ENCODE assay signal across 22 cellular contexts in genomic region chrX:20410540-20410939, GRCh38.
DNase-seq lines count a peak whose midpoint lies in the region; ATAC-seq and TF ChIP-seq lines count a peak whose summit lies in the region.
"Had no signal": no experiment of that assay in that cellular context is flagged by ENCODE, and none has a peak within 500 bp of the region (broad histone marks: within the 10 kb centered on the region; RNA-seq: fewer than 3 reads in every experiment).

No MANE protein-coding gene starts in this region.

- POLR2A ChIA-PET in activated CD4-positive, alpha-beta memory T cell treated with anti-CD3 and anti-CD28 coated beads, Interleukin-2, amount 10 ng/mL, durations not matched to agents 7 days and 5 days (lab: Charles Lee) = no interaction called here
- POLR2A ChIA-PET in activated CD4-positive, alpha-beta memory T cell treated with anti-CD3 and anti-CD28 coated beads for 36 hours (lab: Charles Lee) = no interaction called here
- POLR2A ChIA-PET in CD8-positive, alpha-beta T cell (lab: Charles Lee) = no interaction called here
- POLR2A ChIA-PET in naive thymus-derived CD8-positive, alpha-beta T cell (lab: Charles Lee) = no interaction called here

- 0 out of 2 replicates have a peak overlapping the region, but pooled peaks have one; percentile 20 for H2AFZ ChIP-seq in Loucy (ENCODE audit: low read length)

- H3K27me3 ChIP-seq in CD8-positive, alpha-beta T cell (ENCODE audit: insufficient read depth, low read length) = no peaks in the 10 kb centered on the region
- no peaks in the 10 kb centered on the region for H3K27me3 ChIP-seq in Loucy (ENCODE audit: insufficient read depth, low read length, poor library complexity, severe bottlenecking)
- H3K27me3 ChIP-seq: BLaER1 treated with 17β-estradiol and CSF1 and Interleukin-3, amounts not matched to agents 10 nM and 100 nM had no signal

- H3K9ac ChIP-seq in Loucy (ENCODE audit: low read depth, low read length, poor library complexity, severe bottlenecking) = no peak overlapping the region
- H3K9ac ChIP-seq: BLaER1 treated with 17β-estradiol and CSF1 and Interleukin-3, amounts not matched to agents 10 nM and 100 nM had no signal

- H3F3A ChIP-seq in Loucy (ENCODE audit: low read depth) = no peaks in the 10 kb centered on the region; the same call in 1 of the 2 replicates

- no peak for TF ChIP-seq CTCF in CD8-positive, alpha-beta T cell (IDR thresholded peaks at IDR 0.05)
- no peak for TF ChIP-seq CTCF in Loucy (conservative IDR thresholded peaks at IDR 0.05; ENCODE audit: low read length)
- no peak for TF ChIP-seq CTCF in GM13977 (IDR thresholded peaks at IDR 0.05; ENCODE audit: extremely low read depth, insufficient read depth, missing control alignments)

- no peaks in the 10 kb centered on the region for H3K9me3 Mint-ChIP-seq in activated CD4-positive, alpha-beta memory T cell treated with anti-CD3 and anti-CD28 coated beads, Interleukin-2, amount 10 ng/mL, durations not matched to agents 7 days and 5 days
- no peaks in the 10 kb centered on the region for H3K9me3 Mint-ChIP-seq in activated CD4-positive, alpha-beta memory T cell treated with anti-CD3 and anti-CD28 coated beads for 36 hours
- peaks cover 3% of the 10 kb centered on the region for H3K9me3 Mint-ChIP-seq in CD8-positive, alpha-beta T cell
- H3K9me3 Mint-ChIP-seq in naive thymus-derived CD8-positive, alpha-beta T cell = peaks cover 0 to 3% (median 0%) of the 10 kb centered on the region in 9 donors
- no peaks in the 10 kb centered on the region for H3K9me3 Mint-ChIP-seq in effector memory CD8-positive, alpha-beta T cell
- H3K9me3 Mint-ChIP-seq: CD8-positive, alpha-beta memory T cell had no signal

- no peaks in the 10 kb centered on the region for H3K36me3 ChIP-seq in CD8-positive, alpha-beta T cell (ENCODE audit: insufficient read depth, low read length)
- H3K36me3 ChIP-seq in Loucy (ENCODE audit: insufficient read depth, low read length) = no peaks in the 10 kb centered on the region
- H3K36me3 ChIP-seq: BLaER1 treated with 17β-estradiol and CSF1 and Interleukin-3, amounts not matched to agents 10 nM and 100 nM had no signal

- peaks cover 26% of the 10 kb centered on the region for H3K4me1 Mint-ChIP-seq in activated CD4-positive, alpha-beta memory T cell treated with anti-CD3 and anti-CD28 coated beads, Interleukin-2, amount 10 ng/mL, durations not matched to agents 7 days and 5 days
- peaks cover 23% of the 10 kb centered on the region for H3K4me1 Mint-ChIP-seq in activated CD4-positive, alpha-beta memory T cell treated with anti-CD3 and anti-CD28 coated beads for 36 hours (ENCODE audit: low read depth)
- H3K4me1 Mint-ChIP-seq in CD8-positive, alpha-beta T cell (ENCODE audit: low read depth) = peaks cover 47% of the 10 kb centered on the region
- H3K4me1 Mint-ChIP-seq in naive thymus-derived CD8-positive, alpha-beta T cell = peaks cover 7 to 51% (median 44%) of the 10 kb centered on the region in 4 donors
- peaks cover 13% of the 10 kb centered on the region in 2 donors for H3K4me1 Mint-ChIP-seq in effector memory CD8-positive, alpha-beta T cell (ENCODE audit: low read depth in 2 of 2)

- H3K36me3 Mint-ChIP-seq in activated CD4-positive, alpha-beta memory T cell treated with anti-CD3 and anti-CD28 coated beads, Interleukin-2, amount 10 ng/mL, durations not matched to agents 7 days and 5 days (ENCODE audit: low read depth) = peaks cover 5% of the 10 kb centered on the region
- no peaks in the 10 kb centered on the region for H3K36me3 Mint-ChIP-seq in activated CD4-positive, alpha-beta memory T cell treated with anti-CD3 and anti-CD28 coated beads for 36 hours
- H3K36me3 Mint-ChIP-seq in CD8-positive, alpha-beta T cell = no peaks in the 10 kb centered on the region
- no peaks in the 10 kb centered on the region for H3K36me3 Mint-ChIP-seq in naive thymus-derived CD8-positive, alpha-beta T cell
- peaks cover 3% of the 10 kb centered on the region for H3K36me3 Mint-ChIP-seq in effector memory CD8-positive, alpha-beta T cell (ENCODE audit: insufficient read depth)

- no peak overlapping the region for H3K4me3 ChIP-seq in CD8-positive, alpha-beta T cell (ENCODE audit: low read depth, low read length)
- no peak overlapping the region for H3K4me3 ChIP-seq in Loucy (ENCODE audit: low read length, poor library complexity, severe bottlenecking)
- H3K4me3 ChIP-seq: A549; BLaER1 treated with 17β-estradiol and CSF1 and Interleukin-3, amounts not matched to agents 10 nM and 100 nM; GM12878 had no signal

- no peaks in the 10 kb centered on the region for H3K79me2 ChIP-seq in Loucy (ENCODE audit: insufficient read depth, low read length)

- in situ Hi-C loops in GM13977 (cut with MboI; ENCODE audit: low pct_unique_long_range_greater_than_20kb, low sequenced_read_pairs, unreplicated experiment) = no loop called here

- H3K9me2 ChIP-seq in Loucy (replicated peaks; ENCODE audit: low read depth, low read length) = no peaks in the 10 kb centered on the region

- DNase-seq in activated CD4-positive, alpha-beta memory T cell treated with anti-CD3 and anti-CD28 coated beads, Interleukin-2, amount 10 ng/mL, durations not matched to agents 7 days and 5 days = no peak
- no peak for DNase-seq in activated CD4-positive, alpha-beta memory T cell treated with anti-CD3 and anti-CD28 coated beads for 36 hours
- no peak for DNase-seq in CD8-positive, alpha-beta T cell
- DNase-seq in naive thymus-derived CD8-positive, alpha-beta T cell = no peak
- no peak for DNase-seq in GM13977 (ENCODE audit: low spot score)
- no peak for DNase-seq in effector memory CD8-positive, alpha-beta T cell
- DNase-seq: AML-193; CD4-positive, alpha-beta T cell; CD8-positive, alpha-beta memory T cell; COR-L47; DMS 273 treated with DMSO at 0.1 percent for 48 hours; DMS79; DND-41; EL; GDM1 had no signal

- H3K4me2 ChIP-seq in Loucy (ENCODE audit: low read depth, low read length, poor library complexity, severe bottlenecking) = no peak overlapping the region
- H3K4me2 ChIP-seq: A549; BLaER1 treated with 17β-estradiol and CSF1 and Interleukin-3, amounts not matched to agents 10 nM and 100 nM had no signal

- no peak overlapping the region for H3K27ac ChIP-seq in CD8-positive, alpha-beta T cell (ENCODE audit: low read depth, low read length)
- H3K27ac ChIP-seq: 22Rv1; A549; BLaER1 treated with 17β-estradiol and CSF1 and Interleukin-3, amounts not matched to agents 10 nM and 100 nM; C4-2B had no signal

- peak overlapping the region; percentile 47 for H3K27ac Mint-ChIP-seq in activated CD4-positive, alpha-beta memory T cell treated with anti-CD3 and anti-CD28 coated beads, Interleukin-2, amount 10 ng/mL, durations not matched to agents 7 days and 5 days
- H3K27ac Mint-ChIP-seq in activated CD4-positive, alpha-beta memory T cell treated with anti-CD3 and anti-CD28 coated beads for 36 hours = no peak overlapping the region
- H3K27ac Mint-ChIP-seq in CD8-positive, alpha-beta T cell = peak overlapping the region; percentile 35
- peak overlapping the region in 7 of 10 donors; percentile 1 to 75 (median 37) for H3K27ac Mint-ChIP-seq in naive thymus-derived CD8-positive, alpha-beta T cell
- no peak overlapping the region for H3K27ac Mint-ChIP-seq in effector memory CD8-positive, alpha-beta T cell
- H3K27ac Mint-ChIP-seq: B cell had no signal

- H3K4me3 Mint-ChIP-seq in activated CD4-positive, alpha-beta memory T cell treated with anti-CD3 and anti-CD28 coated beads, Interleukin-2, amount 10 ng/mL, durations not matched to agents 7 days and 5 days = no peak overlapping the region
- H3K4me3 Mint-ChIP-seq in activated CD4-positive, alpha-beta memory T cell treated with anti-CD3 and anti-CD28 coated beads for 36 hours = no peak overlapping the region
- H3K4me3 Mint-ChIP-seq in CD8-positive, alpha-beta T cell = no peak overlapping the region
- H3K4me3 Mint-ChIP-seq in naive thymus-derived CD8-positive, alpha-beta T cell = no peak overlapping the region
- H3K4me3 Mint-ChIP-seq in effector memory CD8-positive, alpha-beta T cell = no peak overlapping the region
- H3K4me3 Mint-ChIP-seq: B cell; CD4-positive, alpha-beta T cell; CD8-positive, alpha-beta memory T cell had no signal

- no peaks in the 10 kb centered on the region for H3K9me3 ChIP-seq in CD8-positive, alpha-beta T cell (ENCODE audit: low read length)
- H3K9me3 ChIP-seq in Loucy (ENCODE audit: insufficient read depth, low read depth, low read length) = no peaks in the 10 kb centered on the region
- H3K9me3 ChIP-seq: A549 had no signal

- no peak for ATAC-seq in CD8-positive, alpha-beta T cell
- no peak for ATAC-seq in naive thymus-derived CD8-positive, alpha-beta T cell
- no peak for ATAC-seq in effector memory CD8-positive, alpha-beta T cell (replicated peaks)
- ATAC-seq: A549, GM12878 had no signal

- no peaks in the 10 kb centered on the region for H3K27me3 Mint-ChIP-seq in activated CD4-positive, alpha-beta memory T cell treated with anti-CD3 and anti-CD28 coated beads, Interleukin-2, amount 10 ng/mL, durations not matched to agents 7 days and 5 days
- H3K27me3 Mint-ChIP-seq in activated CD4-positive, alpha-beta memory T cell treated with anti-CD3 and anti-CD28 coated beads for 36 hours = no peaks in the 10 kb centered on the region
- H3K27me3 Mint-ChIP-seq in CD8-positive, alpha-beta T cell (ENCODE audit: low read depth) = no peaks in the 10 kb centered on the region
- H3K27me3 Mint-ChIP-seq in naive thymus-derived CD8-positive, alpha-beta T cell = no peaks in the 10 kb centered on the region
- H3K27me3 Mint-ChIP-seq in effector memory CD8-positive, alpha-beta T cell = no peaks in the 10 kb centered on the region
- H3K27me3 Mint-ChIP-seq: B cell; CD4-positive, alpha-beta T cell had no signal

- peaks cover 43% of the 10 kb centered on the region for H3K4me1 ChIP-seq in CD8-positive, alpha-beta T cell (ENCODE audit: insufficient read depth, low read length)
- H3K4me1 ChIP-seq in Loucy (ENCODE audit: insufficient read depth, low read length, poor library complexity, severe bottlenecking) = peaks cover 36% of the 10 kb centered on the region
- H3K4me1 ChIP-seq: A549 had no signal

- CTCF ChIA-PET in activated CD4-positive, alpha-beta memory T cell treated with anti-CD3 and anti-CD28 coated beads, Interleukin-2, amount 10 ng/mL, durations not matched to agents 7 days and 5 days (lab: Charles Lee) = no interaction called here
- CTCF ChIA-PET in activated CD4-positive, alpha-beta memory T cell treated with anti-CD3 and anti-CD28 coated beads for 36 hours (lab: Charles Lee) = no interaction called here
- CTCF ChIA-PET in CD8-positive, alpha-beta T cell (lab: Charles Lee) = no interaction called here

- intact Hi-C loops in activated CD4-positive, alpha-beta memory T cell treated with anti-CD3 and anti-CD28 coated beads for 36 hours (cut with micrococcal nuclease) = no loop called here
- intact Hi-C loops in CD8-positive, alpha-beta T cell (cut with DNase I, micrococcal nuclease) = loop anchor here in 1 of 2 experiments (10.0 kb wide), 1 partner anchor 56 kb away; no protein-coding TSS in a partner anchor

- H4K20me1 ChIP-seq in Loucy (ENCODE audit: insufficient read depth, low read length, poor library complexity, severe bottlenecking) = no peaks in the 10 kb centered on the region
- H4K20me1 ChIP-seq: BLaER1 treated with 17β-estradiol and CSF1 and Interleukin-3, amounts not matched to agents 10 nM and 100 nM had no signal

Comparison
In these comparisons a context has a peak if more than half of its experiments do, and no peak if none do; other contexts are left out.
1. H3K27ac Mint-ChIP-seq: peak in activated CD4-positive, alpha-beta memory T cell treated with anti-CD3 and anti-CD28 coated beads, Interleukin-2, amount 10 ng/mL, durations not matched to agents 7 days and 5 days (single experiment), CD8-positive, alpha-beta T cell (single experiment) and naive thymus-derived CD8-positive, alpha-beta T cell (7 of 10); none in activated CD4-positive, alpha-beta memory T cell treated with anti-CD3 and anti-CD28 coated beads for 36 hours (single experiment) and effector memory CD8-positive, alpha-beta T cell (0 of 2).